24 cellular contexts compared by ENCODE assay signal in genomic region chr3:27500986-27501385, GRCh38. TPM values are rescaled to one million over a fixed set of nuclear protein-coding genes. Genes with fewer than 3 reads are reported as not detected.
DNase-seq lines count a peak whose midpoint lies in the region; ATAC-seq, FAIRE-seq and TF ChIP-seq lines count a peak whose summit lies in the region.
"Had no signal": no experiment of that assay in that cellular context is flagged by ENCODE, and none has a peak within 500 bp of the region (broad histone marks: within the 10 kb centered on the region; RNA-seq: fewer than 3 reads in every experiment).

No MANE protein-coding gene starts in this region.

- CTCF ChIA-PET in IMR-90 (lab: Yijun Ruan, JAX): no interaction called here
- CTCF ChIA-PET in K562 (lab: Yijun Ruan, JAX; ENCODE audit: low intra/inter-chr PET ratio): no interaction called here

- H2AFZ ChIP-seq in IMR-90 (replicated peaks; ENCODE audit: low read length, poor library complexity) (peak overlapping the region; percentile 82), Karpas-422 (ENCODE audit: low read length) (no peak overlapping the region), K562 (ENCODE audit: low read depth, low read length) (no peak overlapping the region), mesenchymal stem cell (ENCODE audit: low read depth, low read length) (no peak overlapping the region)

- H4K8ac ChIP-seq in IMR-90 (ENCODE audit: low read depth in 2 of 2, low read length in 2 of 2): peak overlapping the region in 1 of 2 experiments; percentile 20; a peak in 1 of 4 replicates
- H4K8ac ChIP-seq in mesenchymal stem cell (ENCODE audit: low read length): no peak overlapping the region

- no peak overlapping the region for H3K4me3 Mint-ChIP-seq in stimulated activated effector memory CD8-positive, alpha-beta T cell treated with anti-CD3 and anti-CD28 coated beads, Interleukin-12 subunit alpha, Interleukin-12 subunit beta, amount 100 ng/mL, for 72 hours
- H3K4me3 Mint-ChIP-seq: CD14-positive monocyte; CD4-positive, alpha-beta memory T cell; CD4-positive, CD25-positive, alpha-beta regulatory T cell; CD8-positive, alpha-beta memory T cell had no signal

- no peak overlapping the region for H3K4me3 ChIP-seq in IMR-90 (ENCODE audit: insufficient read depth, low read depth, low read length)
- H3K4me3 ChIP-seq in Karpas-422 (ENCODE audit: low read length): no peak overlapping the region
- H3K4me3 ChIP-seq in K562: no peak overlapping the region
- no peak overlapping the region for H3K4me3 ChIP-seq in mesenchymal stem cell (ENCODE audit: insufficient read depth in 1 of 2, low read depth in 1 of 2, low read length in 2 of 2)
- H3K4me3 ChIP-seq: BLaER1 had no signal

- H4K5ac ChIP-seq in IMR-90 (ENCODE audit: low read depth, low read length): no peak overlapping the region

- TF ChIP-seq RAD21 in IMR-90 (IDR thresholded peaks at IDR 0.05; ENCODE audit: low read length): no peak
- no peak for TF ChIP-seq RAD21 in K562 (CRISPR knock-in tag; conservative IDR thresholded peaks at IDR 0.05 in 1 of 2, IDR thresholded peaks at IDR 0.05 in 1 of 2)

- H4K91ac ChIP-seq in IMR-90 (ENCODE audit: insufficient read depth, low read depth, low read length) (0 out of 2 replicates have a peak overlapping the region, but pooled peaks have one; percentile 39), mesenchymal stem cell (ENCODE audit: low read length) (no peak overlapping the region)

- no peak for FAIRE-seq in K562 (lab: Jason Lieb, UNC)
- FAIRE-seq: A204.1, D721Med, G401.6, GM12891 had no signal

- H3K9me3 Mint-ChIP-seq in stimulated activated effector memory CD8-positive, alpha-beta T cell treated with anti-CD3 and anti-CD28 coated beads, Interleukin-12 subunit alpha, Interleukin-12 subunit beta, amount 100 ng/mL, for 72 hours: no peaks in the 10 kb centered on the region
- H3K9me3 Mint-ChIP-seq: CD4-positive, alpha-beta memory T cell; CD4-positive, CD25-positive, alpha-beta regulatory T cell; CD8-positive, alpha-beta memory T cell had no signal

- peak overlapping the region; percentile 57 for H2BK5ac ChIP-seq in IMR-90 (ENCODE audit: low read depth, low read length, poor library complexity, severe bottlenecking)
- no peak overlapping the region for H2BK5ac ChIP-seq in mesenchymal stem cell (ENCODE audit: low read depth, low read length, poor library complexity, severe bottlenecking)

- H3K18ac ChIP-seq in IMR-90 (ENCODE audit: low read depth, low read length): peak overlapping the region; percentile 1; the same call in 1 of the 2 replicates
- H3K18ac ChIP-seq in mesenchymal stem cell (ENCODE audit: low read depth in 1 of 2, low read length in 2 of 2): no peak overlapping the region

- intact Hi-C loops in IMR-90 (cut with micrococcal nuclease) (no loop called here), K562 (cut with micrococcal nuclease) (no loop called here)

- H3K9me3 ChIP-seq in IMR-90 (ENCODE audit: control insufficient read depth, insufficient read depth, low read length): no peaks in the 10 kb centered on the region
- H3K9me3 ChIP-seq in Karpas-422 (ENCODE audit: low read length): no peaks in the 10 kb centered on the region
- H3K9me3 ChIP-seq in K562 (replicated peaks; ENCODE audit: control insufficient read depth, insufficient read depth, low read depth, low read length): no peaks in the 10 kb centered on the region
- no peaks in the 10 kb centered on the region for H3K9me3 ChIP-seq in mesenchymal stem cell (ENCODE audit: control insufficient read depth, low read length)
- H3K9me3 ChIP-seq: BE2C, BLaER1, Caco-2 had no signal

- no peaks in the 10 kb centered on the region for H3K4me1 Mint-ChIP-seq in stimulated activated effector memory CD8-positive, alpha-beta T cell treated with anti-CD3 and anti-CD28 coated beads, Interleukin-12 subunit alpha, Interleukin-12 subunit beta, amount 100 ng/mL, for 72 hours

- peaks cover 11% of the 10 kb centered on the region for H3K9me1 ChIP-seq in IMR-90 (ENCODE audit: insufficient read depth, low read length)
- H3K9me1 ChIP-seq in K562 (ENCODE audit: control insufficient read depth, insufficient read depth, low read length): no peaks in the 10 kb centered on the region

- POLR2A ChIA-PET in IMR-90 (lab: Charles Lee; ENCODE audit: unreplicated experiment): no interaction called here
- POLR2A ChIA-PET in K562 (lab: Yijun Ruan, JAX): no interaction called here

- no peaks in the 10 kb centered on the region for H3K79me2 ChIP-seq in Karpas-422 (ENCODE audit: low read length)
- H3K79me2 ChIP-seq in K562 (ENCODE audit: control insufficient read depth, insufficient read depth, low read length): no peaks in the 10 kb centered on the region

- no peak overlapping the region for H3K27ac Mint-ChIP-seq in stimulated activated effector memory CD8-positive, alpha-beta T cell treated with anti-CD3 and anti-CD28 coated beads, Interleukin-12 subunit alpha, Interleukin-12 subunit beta, amount 100 ng/mL, for 72 hours
- H3K27ac Mint-ChIP-seq: CD14-positive monocyte; CD4-positive, alpha-beta memory T cell; CD8-positive, alpha-beta memory T cell had no signal

- no peaks in the 10 kb centered on the region for H3K36me3 Mint-ChIP-seq in stimulated activated effector memory CD8-positive, alpha-beta T cell treated with anti-CD3 and anti-CD28 coated beads, Interleukin-12 subunit alpha, Interleukin-12 subunit beta, amount 100 ng/mL, for 72 hours
- H3K36me3 Mint-ChIP-seq: CD14-positive monocyte; CD4-positive, alpha-beta memory T cell; CD4-positive, CD25-positive, alpha-beta regulatory T cell; CD8-positive, alpha-beta memory T cell had no signal

- H3K4me1 ChIP-seq in IMR-90 (ENCODE audit: control insufficient read depth, insufficient read depth, low read length) (peaks cover 15% of the 10 kb centered on the region), Karpas-422 (ENCODE audit: low read length) (no peaks in the 10 kb centered on the region), K562 (replicated peaks in 1 of 2; ENCODE audit: control insufficient read depth in 2 of 2, insufficient read depth in 2 of 2, low read length in 2 of 2) (no peaks in the 10 kb centered on the region), mesenchymal stem cell (ENCODE audit: control insufficient read depth, insufficient read depth, low read depth, low read length) (peaks cover 4% of the 10 kb centered on the region)
- H3K4me1 ChIP-seq: BE2C, BLaER1, Caco-2 had no signal

- dilution Hi-C loops in IMR-90 (cut with HindIII; ENCODE audit: low sequenced_read_pairs, unreplicated experiment): no loop called here

- H4K20me1 ChIP-seq in IMR-90 (ENCODE audit: insufficient read depth, low read length): no peaks in the 10 kb centered on the region
- H4K20me1 ChIP-seq in Karpas-422 (ENCODE audit: insufficient read depth, low read depth, low read length): no peaks in the 10 kb centered on the region
- no peaks in the 10 kb centered on the region for H4K20me1 ChIP-seq in K562 (replicated peaks; ENCODE audit: control insufficient read depth, insufficient read depth, low read length)
- H4K20me1 ChIP-seq: BLaER1 had no signal

- no peak overlapping the region for H3K23ac ChIP-seq in IMR-90 (ENCODE audit: low read depth, low read length)
- no peak overlapping the region for H3K23ac ChIP-seq in mesenchymal stem cell (ENCODE audit: low read length in 2 of 2)

- H3K9ac ChIP-seq in IMR-90 (ENCODE audit: low read depth, low read length) (no peak overlapping the region), Karpas-422 (ENCODE audit: low read length) (no peak overlapping the region), K562 (ENCODE audit: insufficient read depth in 1 of 2, low read depth in 2 of 2, low read length in 2 of 2) (no peak overlapping the region), mesenchymal stem cell (ENCODE audit: low read length) (peak overlapping the region; percentile 8)
- H3K9ac ChIP-seq: BLaER1 had no signal

- in situ Hi-C loops in IMR-90 (cut with MboI; ENCODE audit: low sequenced_read_pairs) (no loop called here), K562 (cut with MboI) (no loop called here)

- no peak for TF ChIP-seq EP300 in K562 (IDR thresholded peaks at IDR 0.05; ENCODE audit: low read length)

- H3K79me1 ChIP-seq in IMR-90 (ENCODE audit: low read depth in 1 of 2, low read length in 2 of 2): no peaks in the 10 kb centered on the region
- no peaks in the 10 kb centered on the region for H3K79me1 ChIP-seq in mesenchymal stem cell (replicated peaks; ENCODE audit: low read length, poor library complexity, severe bottlenecking)

- H2AK9ac ChIP-seq in IMR-90 (replicated peaks; ENCODE audit: low read depth, low read length, poor library complexity): no peak overlapping the region

- TF ChIP-seq CTCF in IMR-90 (conservative IDR thresholded peaks at IDR 0.05; ENCODE audit: low read depth, low read length): no peak
- no peak for TF ChIP-seq CTCF in K562 (IDR thresholded peaks at IDR 0.05 in 2 of 3, conservative IDR thresholded peaks at IDR 0.05 in 1 of 3; ENCODE audit: insufficient read depth in 2 of 3, low read depth in 1 of 3, low read length in 3 of 3)

- H3K14ac ChIP-seq in IMR-90 (replicated peaks; ENCODE audit: low read depth, low read length): peak overlapping the region; percentile 65
- H3K14ac ChIP-seq in mesenchymal stem cell (ENCODE audit: low read length in 2 of 2): no peak overlapping the region

- H2BK120ac ChIP-seq in IMR-90 (ENCODE audit: low read depth, low read length): peak overlapping the region; percentile 55
- H2BK120ac ChIP-seq in mesenchymal stem cell (ENCODE audit: low read depth, low read length): no peak overlapping the region

- no peak overlapping the region for H3K56ac ChIP-seq in IMR-90 (ENCODE audit: extremely low read depth, insufficient read depth, low read length)

- H2BK20ac ChIP-seq in IMR-90 (ENCODE audit: low read depth, low read length): peak overlapping the region; percentile 78; the same call in 1 of the 2 replicates

- TF ChIP-seq POLR2A in IMR-90 (IDR thresholded peaks at IDR 0.05; ENCODE audit: low read depth, low read length): no peak
- TF ChIP-seq POLR2A in K562 (conservative IDR thresholded peaks at IDR 0.05): no peak

- BruUV-seq in IMR-90 (replicated peaks; lab: Mats Ljungman, UMichigan): no TSS peak
- no TSS peak for BruUV-seq in K562 (replicated peaks; lab: Mats Ljungman, UMichigan)

- H3K27me3 ChIP-seq in IMR-90 (ENCODE audit: control insufficient read depth, insufficient read depth, low read length) (no peaks in the 10 kb centered on the region), Karpas-422 (ENCODE audit: low read length) (no peaks in the 10 kb centered on the region), K562 (ENCODE audit: control insufficient read depth in 2 of 2, insufficient read depth in 2 of 2, low read length in 2 of 2) (no peaks in the 10 kb centered on the region), mesenchymal stem cell (ENCODE audit: control insufficient read depth in 1 of 2, insufficient read depth in 1 of 2, low read length in 2 of 2) (no peaks in the 10 kb centered on the region)
- H3K27me3 ChIP-seq: BE2C, BLaER1 had no signal

- H2AK5ac ChIP-seq in IMR-90 (ENCODE audit: low read depth, low read length) (0 out of 2 replicates have a peak overlapping the region, but pooled peaks have one; percentile 69), mesenchymal stem cell (ENCODE audit: low read length, severe bottlenecking) (no peak overlapping the region)

- no peaks in the 10 kb centered on the region for H3K9me2 ChIP-seq in Karpas-422 (replicated peaks; ENCODE audit: insufficient read depth, low read length)

- H3K36me3 ChIP-seq in IMR-90 (ENCODE audit: control insufficient read depth, insufficient read depth, low read length): no peaks in the 10 kb centered on the region
- no peaks in the 10 kb centered on the region for H3K36me3 ChIP-seq in Karpas-422 (ENCODE audit: insufficient read depth, low read length)
- H3K36me3 ChIP-seq in K562 (ENCODE audit: control insufficient read depth, insufficient read depth, low read length): no peaks in the 10 kb centered on the region
- H3K36me3 ChIP-seq in mesenchymal stem cell (ENCODE audit: control insufficient read depth in 1 of 2, insufficient read depth in 2 of 2, low read depth in 1 of 2, low read length in 2 of 2): no peaks in the 10 kb centered on the region
- H3K36me3 ChIP-seq: BE2C, BLaER1 had no signal

- H2BK12ac ChIP-seq in mesenchymal stem cell (ENCODE audit: low read length in 2 of 2): no peak overlapping the region

- H2BK15ac ChIP-seq in IMR-90 (ENCODE audit: low read depth, low read length) (no peak overlapping the region), mesenchymal stem cell (ENCODE audit: low read depth, poor library complexity, severe bottlenecking) (no peak overlapping the region)

- DNase-seq in IMR-90: no peak
- DNase-seq in Karpas-422: peak; percentile 20
- DNase-seq in K562 (ENCODE audit: extremely low read depth in 1 of 4, low spot score in 3 of 4): no peak
- no peak for DNase-seq in mesenchymal stem cell
- no peak for DNase-seq in NCI-H146 (lab: John Stamatoyannopoulos, UW)
- DNase-seq in stimulated activated effector memory CD8-positive, alpha-beta T cell treated with anti-CD3 and anti-CD28 coated beads, Interleukin-12 subunit alpha, Interleukin-12 subunit beta, amount 100 ng/mL, for 72 hours (ENCODE audit: low spot score in 2 of 2): no peak
- DNase-seq: 8988T; ACHN; BE2C; C1 segment of cervical spinal cord; Caco-2; Calu3; CD4-positive, alpha-beta memory T cell; CD4-positive, CD25-positive, alpha-beta regulatory T cell; CD8-positive, alpha-beta memory T cell; DMS79 treated with DMSO at 0.1 percent for 48 hours; GF-D8 had no signal

- H3K27ac ChIP-seq in IMR-90 (ENCODE audit: insufficient read depth, low read length) (peak overlapping the region; percentile 2; the same call in 1 of the 2 replicates), Karpas-422 (ENCODE audit: low read length) (no peak overlapping the region), K562 (ENCODE audit: extremely low read depth, low read depth, low read length) (no peak overlapping the region), mesenchymal stem cell (ENCODE audit: low read length, poor library complexity, severe bottlenecking) (no peak overlapping the region)
- H3K27ac ChIP-seq: BLaER1 had no signal

- H3K4ac ChIP-seq in IMR-90 (ENCODE audit: low read depth, low read length): peak overlapping the region; percentile 1; the same call in 1 of the 2 replicates
- no peak overlapping the region for H3K4ac ChIP-seq in mesenchymal stem cell (ENCODE audit: low read depth in 1 of 2, low read length in 2 of 2)

- ATAC-seq in IMR-90 (ENCODE audit: low read depth) (no peak), K562 (no peak), GM18520 (IDR thresholded peaks at IDR 0.05; ENCODE audit: unreplicated experiment) (no peak)
- ATAC-seq in stimulated activated effector memory CD8-positive, alpha-beta T cell treated with anti-CD3 and anti-CD28 coated beads, Interleukin-12 subunit alpha, Interleukin-12 subunit beta, amount 100 ng/mL, for 72 hours: no peak

- H3K4me2 ChIP-seq in IMR-90 (ENCODE audit: low read depth, low read length): no peak overlapping the region
- H3K4me2 ChIP-seq in Karpas-422 (ENCODE audit: low read depth, low read length, poor library complexity, severe bottlenecking): no peak overlapping the region
- H3K4me2 ChIP-seq in K562 (ENCODE audit: insufficient read depth, low read length): no peak overlapping the region
- no peak overlapping the region for H3K4me2 ChIP-seq in mesenchymal stem cell (ENCODE audit: low read length, poor library complexity, severe bottlenecking)
- H3K4me2 ChIP-seq: BLaER1 had no signal

RNA-seq across cellular contexts. Expression of gene SLC4A7, which starts 16.8 kb away (rescaled TPM):
- 50.4 and 86.7 TPM in 2 replicates for total RNA-seq in IMR-90 (2012; rRNA removed)
- polyA plus RNA-seq in IMR-90 (2012; rRNA removed): 13.8 and 17.7 TPM in 2 replicates
- polyA plus RNA-seq in IMR-90 (2012; cell fraction: cytosol; rRNA removed): 1.9 and 2.5 TPM in 2 replicates
- 14.8 and 59.8 TPM in 2 replicates for polyA plus RNA-seq in IMR-90 (2012; cell fraction: nucleus; rRNA removed; ENCODE audit: low replicate concordance)
- 97.1 and 101 TPM in 2 replicates for total RNA-seq in Karpas-422 (2014; rRNA removed; shearing (Covaris generic); ENCODE audit: low replicate concordance)
- 19.1 and 50.3 TPM in 2 replicates for total RNA-seq in K562 (2011; cell fraction: chromatin; rRNA removed; ENCODE audit: low replicate concordance)
- 8.2 and 11.8 TPM in 2 replicates for total RNA-seq in K562 (2011; cell fraction: nucleolus; rRNA removed)
- 17.5 and 23.4 TPM in 2 replicates for total RNA-seq in K562 (2011; cell fraction: nucleoplasm; rRNA removed)
- total RNA-seq in K562 (2014; rRNA removed): 6.6 and 9.3 TPM in 2 replicates
- 13.6 and 17.8 TPM in 2 replicates for total RNA-seq in K562 (2014; rRNA removed; fragmentation: Illumina TruSeq; extraction: Trizol)
- total RNA-seq in K562 (2015; rRNA removed; fragmentation: Illumina TruSeq; extraction: Trizol): 8.0 and 9.3 TPM in 2 replicates
- 8.3 and 8.4 TPM in 2 replicates for total RNA-seq in K562 (2021)
- 6.0 and 8.1 TPM in 2 replicates for polyA plus RNA-seq in K562 (2011; rRNA removed)
- polyA plus RNA-seq in K562 (2011; cell fraction: cytosol; rRNA removed): 1.6 and 2.9 TPM in 2 replicates
- polyA plus RNA-seq in K562 (2011; cell fraction: nucleus; rRNA removed): 5.0 and 8.5 TPM in 2 replicates
- 2.5 and 2.7 TPM in 2 replicates for polyA plus RNA-seq in K562 (2012)
- 4.5 and 5.3 TPM in 2 replicates for polyA plus RNA-seq in K562 (2014; fragmentation: Illumina TruSeq; extraction: Trizol)
- polyA plus RNA-seq in K562 (2014; fragmentation: Nextera tagmentation; extraction: Ambion mirVana): 1 to 10 TPM; 1.7 to 1.9 TPM
- 3.3 and 5.6 TPM in 2 replicates for polyA plus RNA-seq in K562 (2014; rRNA removed)
- polyA minus RNA-seq in K562 (2011; rRNA and poly(A)+ RNA removed): 22.2 and 31.1 TPM in 2 replicates
- 13.2 and 14.6 TPM in 2 replicates for polyA minus RNA-seq in K562 (2011; cell fraction: cytosol; rRNA and poly(A)+ RNA removed)
- 11.0 and 14.7 TPM in 2 replicates for polyA minus RNA-seq in K562 (2011; cell fraction: nucleus; rRNA and poly(A)+ RNA removed)
- 11.7 TPM for polyA plus RNA-seq in mesenchymal stem cell (2013, experiment 1 of 2)
- 10.7 TPM for polyA plus RNA-seq in mesenchymal stem cell (2013, experiment 2 of 2)
